In the genomic region with DNA sequence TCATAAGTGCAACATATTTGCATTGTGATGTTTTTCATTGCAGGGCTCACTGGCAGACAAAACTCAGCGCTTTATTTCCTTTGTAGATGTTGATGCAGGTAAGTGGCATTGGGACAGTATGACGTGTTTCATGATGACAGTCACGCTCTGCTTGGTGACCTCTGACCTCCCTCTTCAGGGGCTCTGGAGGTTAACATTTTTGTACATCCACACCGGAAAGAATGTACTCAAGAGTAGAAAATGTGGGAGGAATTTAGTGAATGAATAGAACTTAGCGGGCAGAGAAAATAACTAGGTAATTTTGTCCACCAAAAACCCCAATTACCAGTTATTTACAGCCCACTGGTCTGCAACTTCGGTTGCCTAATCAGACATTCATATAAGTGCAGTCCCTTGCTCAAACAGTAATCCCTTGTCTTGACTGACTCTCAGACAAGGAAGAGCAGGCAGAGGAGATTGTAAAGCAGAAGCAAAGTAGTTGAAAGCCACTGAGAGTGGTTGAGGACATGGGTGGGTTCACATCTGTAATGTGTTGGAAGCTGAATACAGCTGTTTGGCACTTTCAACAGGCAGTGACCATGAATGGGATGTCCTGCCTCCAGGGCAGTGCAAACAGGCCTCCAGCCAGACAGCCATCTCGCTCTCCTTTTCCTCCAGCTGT, we compare ENCODE assay signal across 9 cellular contexts.
A peak's percentile ranks its signal among the peaks of the same experiment; 100 is the strongest.
DNase-seq lines count a peak whose midpoint lies in the region; ATAC-seq and TF ChIP-seq lines count a peak whose summit lies in the region.
"Had no signal": no experiment of that assay in that cellular context is flagged by ENCODE, and none has a peak within 500 bp of the region (broad histone marks: within the 10 kb centered on the region; RNA-seq: fewer than 3 reads in every experiment).

No MANE protein-coding gene starts in this region.

- no peak overlapping the region for H3K14ac ChIP-seq in mesenchymal stem cell (ENCODE audit: low read length in 2 of 2)

- H3K4me3 ChIP-seq in mesenchymal stem cell (ENCODE audit: insufficient read depth in 1 of 2, low read depth in 1 of 2, low read length in 2 of 2), result no peak overlapping the region

- no peak overlapping the region for H2AFZ ChIP-seq in mesenchymal stem cell (ENCODE audit: low read depth, low read length)

- peak overlapping the region in 1 of 2 experiments; percentile 14 for H3K18ac ChIP-seq in mesenchymal stem cell (ENCODE audit: low read depth in 1 of 2, low read length in 2 of 2)

- no peak for DNase-seq in mesenchymal stem cell
- DNase-seq in anterior cingulate cortex (lab: John Stamatoyannopoulos, UW), result no peak
- DNase-seq in RWPE1 (ENCODE audit: low spot score), result no peak
- DNase-seq in T-helper 1 cell, result no peak
- DNase-seq in dermis blood vessel endothelial cell, result no peak
- DNase-seq: NCI-H1105 had no signal

- H2BK5ac ChIP-seq in mesenchymal stem cell (ENCODE audit: low read depth, low read length, poor library complexity, severe bottlenecking), result no peak overlapping the region

- H3K9ac ChIP-seq in mesenchymal stem cell (ENCODE audit: low read length), result no peak overlapping the region

- H2AK5ac ChIP-seq in mesenchymal stem cell (ENCODE audit: low read length, severe bottlenecking), result peak overlapping the region; percentile 81

- peak; percentile 74 for ATAC-seq in GM18517 (IDR thresholded peaks at IDR 0.05; ENCODE audit: unreplicated experiment)
- ATAC-seq in GM21737 (IDR thresholded peaks at IDR 0.05; ENCODE audit: unreplicated experiment), result peak; percentile 63
- peak; percentile 43 for ATAC-seq in HG03521 (IDR thresholded peaks at IDR 0.05; ENCODE audit: unreplicated experiment)

- TF ChIP-seq CTCF in RWPE1 (conservative IDR thresholded peaks at IDR 0.05; ENCODE audit: low read depth), result no peak

- H3K36me3 ChIP-seq in mesenchymal stem cell (ENCODE audit: control insufficient read depth in 1 of 2, insufficient read depth in 2 of 2, low read depth in 1 of 2, low read length in 2 of 2), result no peaks in the 10 kb centered on the region

- no peak overlapping the region for H3K4me2 ChIP-seq in mesenchymal stem cell (ENCODE audit: low read length, poor library complexity, severe bottlenecking)

- peaks cover 12% of the 10 kb centered on the region for H3K4me1 ChIP-seq in mesenchymal stem cell (ENCODE audit: control insufficient read depth, insufficient read depth, low read depth, low read length)

- no peak overlapping the region for H4K91ac ChIP-seq in mesenchymal stem cell (ENCODE audit: low read length)

- H3K4ac ChIP-seq in mesenchymal stem cell (ENCODE audit: low read depth in 1 of 2, low read length in 2 of 2), result no peak overlapping the region

- H4K8ac ChIP-seq in mesenchymal stem cell (ENCODE audit: low read length), result peak overlapping the region; percentile 36

- no peak overlapping the region for H3K23ac ChIP-seq in mesenchymal stem cell (ENCODE audit: low read length in 2 of 2)

- no peak overlapping the region for H2BK15ac ChIP-seq in mesenchymal stem cell (ENCODE audit: low read depth, poor library complexity, severe bottlenecking)

- no peaks in the 10 kb centered on the region for H3K9me3 ChIP-seq in mesenchymal stem cell (ENCODE audit: control insufficient read depth, low read length)

- no peak overlapping the region for H2BK12ac ChIP-seq in mesenchymal stem cell (ENCODE audit: low read length in 2 of 2)

- no peaks in the 10 kb centered on the region for H3K27me3 ChIP-seq in mesenchymal stem cell (ENCODE audit: control insufficient read depth in 1 of 2, insufficient read depth in 1 of 2, low read length in 2 of 2)

- H3K27ac ChIP-seq in mesenchymal stem cell (ENCODE audit: low read length, poor library complexity, severe bottlenecking), result peak overlapping the region; percentile 25
- no peak overlapping the region for H3K27ac ChIP-seq in RWPE1

- H2BK120ac ChIP-seq in mesenchymal stem cell (ENCODE audit: low read depth, low read length), result no peak overlapping the region

- 52% methylated on average over 5 of the region's 7 CpGs for WGBS in mesenchymal stem cell

- POLR2A ChIA-PET in RWPE1 (lab: Yijun Ruan, JAX; ENCODE audit: low non-redundant PET), result no interaction called here

- CTCF ChIA-PET in RWPE1 (lab: Yijun Ruan, JAX), result no interaction called here

- H3K79me1 ChIP-seq in mesenchymal stem cell (replicated peaks; ENCODE audit: low read length, poor library complexity, severe bottlenecking), result peaks cover 2% of the 10 kb centered on the region
